ENCODE assay signal across 12 cellular contexts in genomic region chr9:114349713-114350480, GRCh38. TPM values are rescaled to one million over a fixed set of nuclear protein-coding genes. Genes with fewer than 3 reads are reported as not detected.
A peak's percentile ranks its signal among the peaks of the same experiment; 100 is the strongest.
DNase-seq lines count a peak whose midpoint lies in the region; ATAC-seq and TF ChIP-seq lines count a peak whose summit lies in the region.
"Had no signal": no experiment of that assay in that cellular context is flagged by ENCODE, and none has a peak within 500 bp of the region (broad histone marks: within the 10 kb centered on the region; RNA-seq: fewer than 3 reads in every experiment).

No MANE protein-coding gene starts in this region.

- intact Hi-C loops in mucosa of descending colon (cut with DNase I, micrococcal nuclease) = no loop called here

- H3K9ac ChIP-seq in Karpas-422 (ENCODE audit: low read length) (peak overlapping the region; percentile 27; the same call in 1 of the 2 replicates), rectal smooth muscle tissue (ENCODE audit: low read length) (no peak overlapping the region)

- H3K36me3 Mint-ChIP-seq in CD8-positive, alpha-beta memory T cell = peaks cover 17 to 88% (median 23%) of the 10 kb centered on the region in 3 donors

- CTCF ChIA-PET in CD8-positive, alpha-beta memory T cell (lab: Charles Lee) = interaction anchor here (1.3 to 2.0 kb wide), 3 partner anchors 13 to 158 kb away, joined by 3 to 7 read pairs (median 5); no protein-coding TSS in a partner anchor

- H3K9me2 ChIP-seq in Karpas-422 (replicated peaks; ENCODE audit: insufficient read depth, low read length) = no peaks in the 10 kb centered on the region

- H3K4me1 Mint-ChIP-seq in CD8-positive, alpha-beta memory T cell = peaks cover 39 to 70% (median 47%) of the 10 kb centered on the region in 3 donors

- H3K27me3 ChIP-seq in CD8-positive, alpha-beta memory T cell (ENCODE audit: insufficient read depth, low read length, poor library complexity, severe bottlenecking) = no peaks in the 10 kb centered on the region
- H3K27me3 ChIP-seq in Karpas-422 (ENCODE audit: low read length) (no peaks in the 10 kb centered on the region), ectodermal cell (ENCODE audit: control insufficient read depth, insufficient read depth, low read length, poor library complexity, severe bottlenecking) (no peaks in the 10 kb centered on the region), rectal smooth muscle tissue (ENCODE audit: control insufficient read depth, insufficient read depth, low read length) (no peaks in the 10 kb centered on the region)

- POLR2A ChIA-PET in CD8-positive, alpha-beta memory T cell (lab: Charles Lee) = interaction anchor here (0.9 kb wide), 1 partner anchor 18 kb away, joined by 3 read pairs; no protein-coding TSS in a partner anchor

- no peaks in the 10 kb centered on the region for H4K20me1 ChIP-seq in Karpas-422 (ENCODE audit: insufficient read depth, low read depth, low read length)

- no peak overlapping the region for H2AFZ ChIP-seq in Karpas-422 (ENCODE audit: low read length)

- ATAC-seq in mucosa of descending colon (no peak), GM19324 (IDR thresholded peaks at IDR 0.05; ENCODE audit: low FRiP score, unreplicated experiment) (no peak)

- peak overlapping the region; percentile 82 to 97 (median 92) for H3K27ac Mint-ChIP-seq in CD8-positive, alpha-beta memory T cell

- no peaks in the 10 kb centered on the region for H3K79me2 ChIP-seq in Karpas-422 (ENCODE audit: low read length)

- H3K9me3 ChIP-seq in CD8-positive, alpha-beta memory T cell (ENCODE audit: low read length) = no peaks in the 10 kb centered on the region
- no peaks in the 10 kb centered on the region for H3K9me3 ChIP-seq in Karpas-422 (ENCODE audit: low read length)
- no peaks in the 10 kb centered on the region for H3K9me3 ChIP-seq in ectodermal cell (ENCODE audit: control insufficient read depth, low read length)
- no peaks in the 10 kb centered on the region for H3K9me3 ChIP-seq in mucosa of descending colon

- no peak for DNase-seq in CD8-positive, alpha-beta memory T cell
- DNase-seq in Karpas-422 (no peak), glomerular visceral epithelial cell (ENCODE audit: extremely low spot score) (no peak), mucosa of descending colon (no peak), islet precursor cell (no peak)
- DNase-seq: NCI-H1694 had no signal

- H3K9me3 Mint-ChIP-seq in CD8-positive, alpha-beta memory T cell = no peaks in the 10 kb centered on the region
- H3K9me3 Mint-ChIP-seq: neural crest cell had no signal

- H3K4me1 ChIP-seq in CD8-positive, alpha-beta memory T cell (ENCODE audit: insufficient read depth, low read length) = peaks cover 41% of the 10 kb centered on the region
- H3K4me1 ChIP-seq in Karpas-422 (ENCODE audit: low read length) (peaks cover 12% of the 10 kb centered on the region), ectodermal cell (ENCODE audit: control insufficient read depth, insufficient read depth, low read length) (peaks cover 13% of the 10 kb centered on the region), rectal smooth muscle tissue (ENCODE audit: control insufficient read depth, insufficient read depth, low read length) (peaks cover 12% of the 10 kb centered on the region), mucosa of descending colon (ENCODE audit: low read depth) (peaks cover 7% of the 10 kb centered on the region)

- peak overlapping the region in 5 of 7 donors; percentile 5 to 65 (median 37) for H3K4me3 Mint-ChIP-seq in CD8-positive, alpha-beta memory T cell

- no peak overlapping the region for H3K4me2 ChIP-seq in Karpas-422 (ENCODE audit: low read depth, low read length, poor library complexity, severe bottlenecking)

- H3K27ac ChIP-seq in CD8-positive, alpha-beta memory T cell (ENCODE audit: low read depth, low read length) = no peak overlapping the region
- H3K27ac ChIP-seq in Karpas-422 (ENCODE audit: low read length) = peak overlapping the region; percentile 62; the same call in 1 of the 2 replicates
- H3K27ac ChIP-seq in ectodermal cell (ENCODE audit: insufficient read depth, low read depth, low read length, poor library complexity, severe bottlenecking) = peak overlapping the region; percentile 64
- peak overlapping the region; percentile 85 for H3K27ac ChIP-seq in rectal smooth muscle tissue (ENCODE audit: low read depth, low read length)

- H3K27me3 Mint-ChIP-seq in CD8-positive, alpha-beta memory T cell = peaks cover 0 to 2% of the 10 kb centered on the region in 2 donors

- H3K36me3 ChIP-seq in CD8-positive, alpha-beta memory T cell (ENCODE audit: insufficient read depth, low read length) = peaks cover 71% of the 10 kb centered on the region
- H3K36me3 ChIP-seq in Karpas-422 (ENCODE audit: insufficient read depth, low read length) = peaks cover 54% of the 10 kb centered on the region
- H3K36me3 ChIP-seq in ectodermal cell (ENCODE audit: control insufficient read depth, insufficient read depth, low read length) = peaks cover 10% of the 10 kb centered on the region
- H3K36me3 ChIP-seq in rectal smooth muscle tissue (ENCODE audit: control insufficient read depth, insufficient read depth, low read length) = peaks cover 43% of the 10 kb centered on the region
- peaks cover 4% of the 10 kb centered on the region for H3K36me3 ChIP-seq in mucosa of descending colon (ENCODE audit: low read depth)

- H3K4me3 ChIP-seq in CD8-positive, alpha-beta memory T cell (ENCODE audit: low read length) = no peak overlapping the region
- H3K4me3 ChIP-seq in Karpas-422 (ENCODE audit: low read length) (no peak overlapping the region), ectodermal cell (ENCODE audit: insufficient read depth, low read depth, low read length) (no peak overlapping the region), rectal smooth muscle tissue (ENCODE audit: low read length) (no peak overlapping the region), mucosa of descending colon (no peak overlapping the region)

- WGBS in ectodermal cell, 2 experiments = 94% methylated on average over 10 of the region's 10 CpGs

- TF ChIP-seq CTCF in mucosa of descending colon (IDR thresholded peaks at IDR 0.05) = no peak

RNA-seq across cellular contexts. Expression of gene ORM2, which starts 20.2 kb away (rescaled TPM):
- not detected for total RNA-seq in CD8-positive, alpha-beta memory T cell
- not detected for polyA plus RNA-seq in CD8-positive, alpha-beta memory T cell
- total RNA-seq in Karpas-422 (2014; rRNA removed; shearing (Covaris generic); ENCODE audit: low replicate concordance) = not detected in 2 replicates
- not detected for polyA plus RNA-seq in ectodermal cell (2013, experiment 1 of 4)
- 0.44 TPM for polyA plus RNA-seq in ectodermal cell (2013, experiment 2 of 4)
- not detected for polyA plus RNA-seq in ectodermal cell (2013, experiment 3 of 4)
- 0.45 TPM for polyA plus RNA-seq in ectodermal cell (2013, experiment 4 of 4)
- total RNA-seq in mucosa of descending colon = 1 to 10 TPM in 1 of 3 donors, not detected in 2; 1.0 TPM
- total RNA-seq: fibroblast of villous mesenchyme; neural crest cell; T-helper 2 cell treated with Interferon-gamma antibody and Interleukin-4, amounts not matched to agents 100 ng/mL and 5 ng/mL, for 36 hours had no signal

RNA-seq across cellular contexts. Expression of gene ORM1, which starts 27.0 kb away (rescaled TPM):
- total RNA-seq in CD8-positive, alpha-beta memory T cell = not detected
- not detected for polyA plus RNA-seq in CD8-positive, alpha-beta memory T cell
- total RNA-seq in Karpas-422 (2014; rRNA removed; shearing (Covaris generic); ENCODE audit: low replicate concordance) = not detected in 2 replicates
- polyA plus RNA-seq in ectodermal cell (2013, experiment 1 of 4) = not detected
- polyA plus RNA-seq in ectodermal cell (2013, experiment 2 of 4) = not detected
- polyA plus RNA-seq in ectodermal cell (2013, experiment 3 of 4) = not detected
- not detected for polyA plus RNA-seq in ectodermal cell (2013, experiment 4 of 4)
- total RNA-seq in mucosa of descending colon = 1 to 10 TPM in 1 of 3 donors, not detected in 2; 2.8 TPM
- total RNA-seq: fibroblast of villous mesenchyme; neural crest cell; T-helper 2 cell treated with Interferon-gamma antibody and Interleukin-4, amounts not matched to agents 100 ng/mL and 5 ng/mL, for 36 hours had no signal

RNA-seq across cellular contexts. Expression of gene AKNA, which starts 37.9 kb away (rescaled TPM):
- 100 to 1,000 TPM; 126 TPM for total RNA-seq in CD8-positive, alpha-beta memory T cell
- polyA plus RNA-seq in CD8-positive, alpha-beta memory T cell = 45.6 TPM
- 77.9 and 122 TPM in 2 replicates for total RNA-seq in Karpas-422 (2014; rRNA removed; shearing (Covaris generic); ENCODE audit: low replicate concordance)
- 14.3 TPM for polyA plus RNA-seq in ectodermal cell (2013, experiment 1 of 4)
- polyA plus RNA-seq in ectodermal cell (2013, experiment 2 of 4) = 18.2 TPM
- 16.5 TPM for polyA plus RNA-seq in ectodermal cell (2013, experiment 3 of 4)
- polyA plus RNA-seq in ectodermal cell (2013, experiment 4 of 4) = 15.8 TPM
- total RNA-seq in mucosa of descending colon = 10 to 100 TPM; 29.3 to 45.1 (median 44.9) TPM
